ENCODE assay signal across 21 cellular contexts in genomic region chr6:82268301-82268846, GRCh38.
"Had no signal": no experiment of that assay in that cellular context is flagged by ENCODE, and none has a peak within 500 bp of the region (broad histone marks: within the 10 kb centered on the region; RNA-seq: fewer than 3 reads in every experiment).

No MANE protein-coding gene starts in this region.

- H3K4me1 Mint-ChIP-seq: activated CD4-positive, alpha-beta T cell treated with anti-CD3 and anti-CD28 coated beads, Interleukin-2, amount 10 ng/mL, durations not matched to agents 24 days and 14 days; naive thymus-derived CD4-positive, alpha-beta T cell; stimulated activated naive CD8-positive, alpha-beta T cell treated with anti-CD3 and anti-CD28 coated beads, Interleukin-15, amount 100 ng/mL, for 72 hours had no signal

- H3K4me3 ChIP-seq: breast epithelium, left ventricle myocardium inferior, right lobe of liver, skin epidermis, tibial artery had no signal

- H3K27me3 Mint-ChIP-seq: activated CD8-positive, alpha-beta T cell treated with anti-CD3 and anti-CD28 coated beads for 36 hours; activated naive CD4-positive, alpha-beta T cell treated with anti-CD3 and anti-CD28 coated beads, Interleukin-2, amount 50 U/mL, for 24 hours had no signal

- DNase-seq: activated CD4-positive, alpha-beta T cell treated with anti-CD3 and anti-CD28 coated beads, Interleukin-2, amount 10 ng/mL, durations not matched to agents 24 days and 14 days; activated CD8-positive, alpha-beta memory T cell treated with anti-CD3 and anti-CD28 coated beads, Interleukin-2, amount 10 ng/mL, durations not matched to agents 7 days and 5 days; activated CD8-positive, alpha-beta T cell treated with anti-CD3 and anti-CD28 coated beads for 36 hours; activated gamma-delta T cell; activated T-cell treated with anti-CD3 and anti-CD28 coated beads for 4 hours; effector CD4-positive, alpha-beta T cell; erythroblast; hypothalamus; left ventricle myocardium inferior; naive thymus-derived CD4-positive, alpha-beta T cell; occipital lobe; posterior cingulate gyrus; right lobe of liver; stimulated activated CD4-positive, alpha-beta T cell treated with anti-CD3 and anti-CD28 coated beads, Interleukin-1b, Interleukin-23, amount 100 ng/mL, for 48 hours; stimulated activated naive CD8-positive, alpha-beta T cell treated with anti-CD3 and anti-CD28 coated beads, Interleukin-15, amount 100 ng/mL, for 72 hours; tibial artery had no signal

- ATAC-seq: activated CD4-positive, CD25-positive, alpha-beta regulatory T cell treated with anti-CD3 and anti-CD28 coated beads, Interleukin-2, amount 50 U/mL, for 24 hours; activated CD8-positive, alpha-beta memory T cell treated with anti-CD3 and anti-CD28 coated beads, Interleukin-2, amount 10 ng/mL, durations not matched to agents 7 days and 5 days; activated CD8-positive, alpha-beta T cell treated with anti-CD3 and anti-CD28 coated beads for 36 hours; naive thymus-derived CD4-positive, alpha-beta T cell; right lobe of liver; stimulated activated naive CD8-positive, alpha-beta T cell treated with anti-CD3 and anti-CD28 coated beads, Interleukin-15, amount 100 ng/mL, for 72 hours had no signal

- H3K4me3 Mint-ChIP-seq: activated CD4-positive, alpha-beta T cell treated with anti-CD3 and anti-CD28 coated beads, Interleukin-2, amount 10 ng/mL, durations not matched to agents 24 days and 14 days; activated CD8-positive, alpha-beta memory T cell treated with anti-CD3 and anti-CD28 coated beads, Interleukin-2, amount 10 ng/mL, durations not matched to agents 7 days and 5 days; activated CD8-positive, alpha-beta T cell treated with anti-CD3 and anti-CD28 coated beads for 36 hours; activated naive CD4-positive, alpha-beta T cell treated with anti-CD3 and anti-CD28 coated beads, Interleukin-2, amount 50 U/mL, for 24 hours; naive thymus-derived CD4-positive, alpha-beta T cell; neural crest cell; stimulated activated naive CD8-positive, alpha-beta T cell treated with anti-CD3 and anti-CD28 coated beads, Interleukin-15, amount 100 ng/mL, for 72 hours had no signal

- H3K36me3 Mint-ChIP-seq: activated CD8-positive, alpha-beta memory T cell treated with anti-CD3 and anti-CD28 coated beads, Interleukin-2, amount 10 ng/mL, durations not matched to agents 7 days and 5 days; activated naive CD4-positive, alpha-beta T cell treated with anti-CD3 and anti-CD28 coated beads, Interleukin-2, amount 50 U/mL, for 24 hours; naive thymus-derived CD4-positive, alpha-beta T cell had no signal

- H3K27ac Mint-ChIP-seq: activated CD4-positive, alpha-beta T cell treated with anti-CD3 and anti-CD28 coated beads, Interleukin-2, amount 10 ng/mL, durations not matched to agents 24 days and 14 days; activated CD8-positive, alpha-beta memory T cell treated with anti-CD3 and anti-CD28 coated beads, Interleukin-2, amount 10 ng/mL, durations not matched to agents 7 days and 5 days; activated CD8-positive, alpha-beta T cell treated with anti-CD3 and anti-CD28 coated beads for 36 hours; activated naive CD4-positive, alpha-beta T cell treated with anti-CD3 and anti-CD28 coated beads, Interleukin-2, amount 50 U/mL, for 24 hours; naive thymus-derived CD4-positive, alpha-beta T cell had no signal

- H3K9me3 Mint-ChIP-seq: activated CD4-positive, alpha-beta T cell treated with anti-CD3 and anti-CD28 coated beads, Interleukin-2, amount 10 ng/mL, durations not matched to agents 24 days and 14 days; activated CD8-positive, alpha-beta T cell treated with anti-CD3 and anti-CD28 coated beads for 36 hours; activated naive CD4-positive, alpha-beta T cell treated with anti-CD3 and anti-CD28 coated beads, Interleukin-2, amount 50 U/mL, for 24 hours; naive thymus-derived CD4-positive, alpha-beta T cell; neural crest cell; stimulated activated naive CD8-positive, alpha-beta T cell treated with anti-CD3 and anti-CD28 coated beads, Interleukin-15, amount 100 ng/mL, for 72 hours had no signal
